Comparison of ENCODE assay signal across 17 cellular contexts in genomic region chr13:23770428-23770827, GRCh38.
DNase-seq lines count a peak whose midpoint lies in the region; ATAC-seq, FAIRE-seq and TF ChIP-seq lines count a peak whose summit lies in the region.
"Had no signal": no experiment of that assay in that cellular context is flagged by ENCODE, and none has a peak within 500 bp of the region (broad histone marks: within the 10 kb centered on the region; RNA-seq: fewer than 3 reads in every experiment).

No MANE protein-coding gene starts in this region.

- no peak overlapping the region for H3K4me2 ChIP-seq in DND-41 (ENCODE audit: insufficient read depth, low read length)
- no peak overlapping the region for H3K4me2 ChIP-seq in IMR-90 (ENCODE audit: low read depth, low read length)
- H3K4me2 ChIP-seq in H1 (ENCODE audit: insufficient read depth in 1 of 2, low read depth in 2 of 2, low read length in 2 of 2) = no peak overlapping the region
- no peak overlapping the region for H3K4me2 ChIP-seq in mesendoderm (ENCODE audit: low read length)
- H3K4me2 ChIP-seq: SK-N-SH had no signal

- TF ChIP-seq POLR2A in IMR-90 (IDR thresholded peaks at IDR 0.05; ENCODE audit: low read depth, low read length) (no peak), H1 (IDR thresholded peaks at IDR 0.05; ENCODE audit: control extremely low read depth in 1 of 2, low read depth in 2 of 2, low read length in 2 of 2) (no peak)

- no peak overlapping the region for H4K8ac ChIP-seq in IMR-90 (ENCODE audit: low read depth in 2 of 2, low read length in 2 of 2)
- H4K8ac ChIP-seq in H1 (ENCODE audit: extremely low read depth, insufficient read depth, low read length) = no peak overlapping the region
- no peak overlapping the region for H4K8ac ChIP-seq in mesendoderm (ENCODE audit: low read depth, low read length)

- intact Hi-C loops in IMR-90 (cut with micrococcal nuclease) = loop anchor here (10.0 kb wide), 1 partner anchor 196 kb away; the partner anchor contains the start of gene TNFRSF19
- intact Hi-C loops in dorsolateral prefrontal cortex (cut with DNase I) = no loop called here

- H3K27ac ChIP-seq in DND-41 (ENCODE audit: low read length) (no peak overlapping the region), IMR-90 (ENCODE audit: insufficient read depth, low read length) (no peak overlapping the region), H1 (ENCODE audit: low read depth, low read length) (no peak overlapping the region), mesendoderm (ENCODE audit: low read depth, low read length) (no peak overlapping the region), dorsolateral prefrontal cortex (no peak overlapping the region)

- BruUV-seq in IMR-90 (replicated peaks; lab: Mats Ljungman, UMichigan) = no TSS peak

- H2BK120ac ChIP-seq in IMR-90 (ENCODE audit: low read depth, low read length) = peak overlapping the region; percentile 29; the same call in 1 of the 2 replicates
- no peak overlapping the region for H2BK120ac ChIP-seq in H1 (replicated peaks; ENCODE audit: low read depth, low read length)
- no peak overlapping the region for H2BK120ac ChIP-seq in mesendoderm (ENCODE audit: low read depth, low read length)

- H3K23me2 ChIP-seq in H1 (ENCODE audit: low read depth, low read length) = no peaks in the 10 kb centered on the region

- TF ChIP-seq CTCF in DND-41 (IDR thresholded peaks at IDR 0.05; ENCODE audit: borderline replicate concordance, extremely low read depth, low read length, poor library complexity, severe bottlenecking) = peak; percentile 21
- TF ChIP-seq CTCF in IMR-90 (conservative IDR thresholded peaks at IDR 0.05; ENCODE audit: low read depth, low read length) = no peak
- TF ChIP-seq CTCF in H1 (IDR thresholded peaks at IDR 0.05; ENCODE audit: control extremely low read depth in 1 of 3, insufficient read depth in 1 of 3, low read depth in 1 of 3, low read length in 3 of 3) = peak; percentile 37 to 66 (median 57); a peak in 3 of 4 replicates
- no peak for TF ChIP-seq CTCF in dorsolateral prefrontal cortex (IDR thresholded peaks at IDR 0.05 in 54 of 56, conservative IDR thresholded peaks at IDR 0.05 in 2 of 56; ENCODE audit: low read depth in 1 of 56, partially characterized antibody in 56 of 56)

- no peak overlapping the region for H2AFZ ChIP-seq in DND-41 (ENCODE audit: low read depth, low read length)
- H2AFZ ChIP-seq in IMR-90 (replicated peaks; ENCODE audit: low read length, poor library complexity) = no peak overlapping the region
- H2AFZ ChIP-seq in H1 (ENCODE audit: low read length) = no peak overlapping the region

- H2BK5ac ChIP-seq in IMR-90 (ENCODE audit: low read depth, low read length, poor library complexity, severe bottlenecking) (no peak overlapping the region), H1 (ENCODE audit: low read depth, low read length) (no peak overlapping the region), mesendoderm (ENCODE audit: low read length) (no peak overlapping the region)

- H3K14ac ChIP-seq in IMR-90 (replicated peaks; ENCODE audit: low read depth, low read length) (no peak overlapping the region), H1 (ENCODE audit: insufficient read length) (no peak overlapping the region)

- no CpG with 5 or more reads among the region's 4 CpGs for WGBS in IMR-90 (ENCODE audit: extremely low coverage in 2 of 2, insufficient read length in 1 of 2), 2 experiments
- WGBS in H1 (ENCODE audit: extremely low coverage in 1 of 2, insufficient coverage in 1 of 2, insufficient read length in 1 of 2, insufficient replicate concordance in 2 of 2, low coverage in 1 of 2, low lambda C conversion rate in 2 of 2, missing lambda C conversion rate in 1 of 2), 2 experiments = 74% methylated on average over 2 of the region's 4 CpGs; no CpG with 5 or more reads in 1 of the 2 experiments
- WGBS in mesendoderm (ENCODE audit: extremely low coverage, insufficient coverage, low lambda C conversion rate) = no CpG with 5 or more reads among the region's 4 CpGs

- H3K18ac ChIP-seq in IMR-90 (ENCODE audit: low read depth, low read length) (peak overlapping the region; percentile 15; the same call in 1 of the 2 replicates), H1 (ENCODE audit: extremely low read depth, low read length) (no peak overlapping the region), mesendoderm (ENCODE audit: low read length) (no peak overlapping the region)

- H3K27me3 ChIP-seq in DND-41 (ENCODE audit: insufficient read depth, low read length, poor library complexity) = no peaks in the 10 kb centered on the region
- H3K27me3 ChIP-seq in IMR-90 (ENCODE audit: control insufficient read depth, insufficient read depth, low read length) = no peaks in the 10 kb centered on the region
- no peaks in the 10 kb centered on the region for H3K27me3 ChIP-seq in H1 (replicated peaks in 1 of 4; ENCODE audit: control insufficient read depth in 3 of 4, extremely low read depth in 1 of 4, insufficient read depth in 3 of 4, low read length in 3 of 4)
- H3K27me3 ChIP-seq in mesendoderm (ENCODE audit: insufficient read depth, low read length, poor library complexity) = no peaks in the 10 kb centered on the region
- no peaks in the 10 kb centered on the region for H3K27me3 ChIP-seq in dorsolateral prefrontal cortex

- H4K5ac ChIP-seq in IMR-90 (ENCODE audit: low read depth, low read length) (peak overlapping the region; percentile 20; the same call in 1 of the 2 replicates), H1 (ENCODE audit: insufficient read length, low read depth, low read length) (no peak overlapping the region), mesendoderm (ENCODE audit: low read length) (no peak overlapping the region)

- no peak overlapping the region for H3K56ac ChIP-seq in IMR-90 (ENCODE audit: extremely low read depth, insufficient read depth, low read length)
- H3K56ac ChIP-seq in H1 (replicated peaks; ENCODE audit: insufficient read length, low read depth, low read length) = no peak overlapping the region
- H3K56ac ChIP-seq in mesendoderm (ENCODE audit: low read length) = no peak overlapping the region

- no peak overlapping the region for H3K4me3 ChIP-seq in DND-41 (ENCODE audit: low read depth in 1 of 2, low read length in 2 of 2)
- no peak overlapping the region for H3K4me3 ChIP-seq in IMR-90 (ENCODE audit: insufficient read depth, low read depth, low read length)
- H3K4me3 ChIP-seq in H1 (ENCODE audit: extremely low read depth in 1 of 4, insufficient read depth in 2 of 4, low read depth in 3 of 4, low read length in 4 of 4) = no peak overlapping the region
- no peak overlapping the region for H3K4me3 ChIP-seq in mesendoderm (ENCODE audit: low read length)
- H3K4me3 ChIP-seq in dorsolateral prefrontal cortex = no peak overlapping the region

- H3K23ac ChIP-seq in IMR-90 (ENCODE audit: low read depth, low read length) (no peak overlapping the region), H1 (ENCODE audit: insufficient read length) (no peak overlapping the region), mesendoderm (ENCODE audit: low read length) (no peak overlapping the region)

- ATAC-seq in DND-41 (ENCODE audit: insufficient read depth, low read depth) (no peak), IMR-90 (ENCODE audit: low read depth) (no peak)

- H3K4me1 ChIP-seq in DND-41 (ENCODE audit: insufficient read depth, low read length) (no peaks in the 10 kb centered on the region), IMR-90 (ENCODE audit: control insufficient read depth, insufficient read depth, low read length) (peaks cover 13% of the 10 kb centered on the region), H1 (replicated peaks in 1 of 4; ENCODE audit: control insufficient read depth in 3 of 4, insufficient read depth in 4 of 4, low read length in 3 of 4) (no peaks in the 10 kb centered on the region), mesendoderm (ENCODE audit: control insufficient read depth, low read depth, low read length) (no peaks in the 10 kb centered on the region)

- no peaks in the 10 kb centered on the region for H3K36me3 ChIP-seq in DND-41 (ENCODE audit: insufficient read depth, low read length)
- no peaks in the 10 kb centered on the region for H3K36me3 ChIP-seq in IMR-90 (ENCODE audit: control insufficient read depth, insufficient read depth, low read length)
- H3K36me3 ChIP-seq in H1 (ENCODE audit: control insufficient read depth in 2 of 4, insufficient read depth in 4 of 4, low read length in 3 of 4) = no peaks in the 10 kb centered on the region
- H3K36me3 ChIP-seq in mesendoderm (ENCODE audit: control insufficient read depth, insufficient read depth, low read length) = no peaks in the 10 kb centered on the region

- no peaks in the 10 kb centered on the region for H3K9me3 ChIP-seq in DND-41 (ENCODE audit: insufficient read depth, low read length, severe bottlenecking)
- no peaks in the 10 kb centered on the region for H3K9me3 ChIP-seq in IMR-90 (ENCODE audit: control insufficient read depth, insufficient read depth, low read length)
- no peaks in the 10 kb centered on the region for H3K9me3 ChIP-seq in H1 (ENCODE audit: insufficient read depth in 2 of 2, low read depth in 1 of 2, low read length in 1 of 2)
- H3K9me3 ChIP-seq: SK-N-SH had no signal

- H2AK9ac ChIP-seq in IMR-90 (replicated peaks; ENCODE audit: low read depth, low read length, poor library complexity) = no peak overlapping the region

- TF ChIP-seq EP300 in H1 (IDR thresholded peaks at IDR 0.05; ENCODE audit: borderline replicate concordance in 1 of 2, low read depth in 2 of 2, low read length in 2 of 2) = no peak

- no peak for FAIRE-seq in H1 (lab: Jason Lieb, UNC)
- FAIRE-seq: A204.1, H54 had no signal

- H3K79me2 ChIP-seq in DND-41 (ENCODE audit: insufficient read depth, low read length) = no peaks in the 10 kb centered on the region
- no peaks in the 10 kb centered on the region for H3K79me2 ChIP-seq in H1 (ENCODE audit: control insufficient read depth in 1 of 2, insufficient read depth in 2 of 2, low read length in 2 of 2)
- H3K79me2 ChIP-seq in mesendoderm (ENCODE audit: control insufficient read depth, insufficient read depth, low read length) = no peaks in the 10 kb centered on the region

- H2BK15ac ChIP-seq in IMR-90 (ENCODE audit: low read depth, low read length) (no peak overlapping the region; the same call in 2 of the 3 replicates), H1 (ENCODE audit: low read length) (peak overlapping the region; percentile 40; the same call in 1 of the 2 replicates), mesendoderm (replicated peaks; ENCODE audit: low read depth) (no peak overlapping the region)

- dilution Hi-C loops in IMR-90 (cut with HindIII; ENCODE audit: low sequenced_read_pairs, unreplicated experiment) = no loop called here

- H4K20me1 ChIP-seq in DND-41 (ENCODE audit: insufficient read depth, low read length) = no peaks in the 10 kb centered on the region
- H4K20me1 ChIP-seq in IMR-90 (ENCODE audit: insufficient read depth, low read length) = no peaks in the 10 kb centered on the region
- no peaks in the 10 kb centered on the region for H4K20me1 ChIP-seq in H1 (replicated peaks in 1 of 2; ENCODE audit: control insufficient read depth in 1 of 2, insufficient read depth in 2 of 2, low read length in 2 of 2)

- H3K4ac ChIP-seq in IMR-90 (ENCODE audit: low read depth, low read length) (peak overlapping the region; percentile 79; the same call in 1 of the 2 replicates), H1 (replicated peaks; ENCODE audit: insufficient read length, low read depth, low read length) (no peak overlapping the region), mesendoderm (ENCODE audit: low read depth, low read length) (no peak overlapping the region)

- peak overlapping the region; percentile 21; the same call in 1 of the 2 replicates for H2BK20ac ChIP-seq in IMR-90 (ENCODE audit: low read depth, low read length)
- no peak overlapping the region for H2BK20ac ChIP-seq in H1 (ENCODE audit: low read length)

- POLR2A ChIA-PET in IMR-90 (lab: Charles Lee; ENCODE audit: unreplicated experiment) = no interaction called here
- POLR2A ChIA-PET in H1 (lab: Charles Lee; ENCODE audit: partially characterized antibody) = no interaction called here

- H2AK5ac ChIP-seq in IMR-90 (ENCODE audit: low read depth, low read length) (no peak overlapping the region; the same call in 1 of the 2 replicates), H1 (ENCODE audit: low read depth, low read length) (0 out of 2 replicates have a peak overlapping the region, but pooled peaks have one; percentile 39), mesendoderm (ENCODE audit: low read length) (no peak overlapping the region)

- H2BK12ac ChIP-seq in H1 (ENCODE audit: low read depth, low read length) = no peak overlapping the region

- in situ Hi-C loops in IMR-90 (cut with MboI; ENCODE audit: low sequenced_read_pairs) = no loop called here

- TF ChIP-seq RAD21 in IMR-90 (IDR thresholded peaks at IDR 0.05; ENCODE audit: low read length) (no peak), H1 (IDR thresholded peaks at IDR 0.05 in 1 of 2, conservative IDR thresholded peaks at IDR 0.05 in 1 of 2; ENCODE audit: low read depth in 2 of 2, low read length in 2 of 2) (peak; percentile 39 to 55)

- H3K79me1 ChIP-seq in IMR-90 (ENCODE audit: low read depth in 1 of 2, low read length in 2 of 2) (peaks cover 0 to 5% of the 10 kb centered on the region in 2 experiments; a peak in 1 of 4 replicates), H1 (ENCODE audit: low read depth, low read length) (no peaks in the 10 kb centered on the region), mesendoderm (ENCODE audit: low read length) (no peaks in the 10 kb centered on the region)

- H4K91ac ChIP-seq in IMR-90 (ENCODE audit: insufficient read depth, low read depth, low read length) = peak overlapping the region; percentile 20
- no peak overlapping the region for H4K91ac ChIP-seq in H1 (replicated peaks; ENCODE audit: insufficient read length, low read length)

- H3K9ac ChIP-seq in DND-41 (ENCODE audit: low read depth, low read length) (no peak overlapping the region), IMR-90 (ENCODE audit: low read depth, low read length) (no peak overlapping the region), H1 (replicated peaks in 1 of 4; ENCODE audit: extremely low read depth in 1 of 4, low read depth in 3 of 4, low read length in 3 of 4) (no peak overlapping the region; a peak in 1 of 7 replicates), mesendoderm (ENCODE audit: low read length) (no peak overlapping the region)
- H3K9ac ChIP-seq: SK-N-SH had no signal

- peaks cover 11% of the 10 kb centered on the region for H3K9me1 ChIP-seq in IMR-90 (ENCODE audit: insufficient read depth, low read length)

- CTCF ChIA-PET in IMR-90 (lab: Yijun Ruan, JAX) (no interaction called here), H1 (lab: Charles Lee; ENCODE audit: partially characterized antibody) (interaction anchor here (0.9 to 3.5 kb wide), 4 partner anchors 9 to 104 kb away, joined by 3 to 10 read pairs (median 4); no protein-coding TSS in a partner anchor)

- DNase-seq in DND-41 (no peak), IMR-90 (no peak), H1 (ENCODE audit: low read depth in 1 of 2, low spot score in 2 of 2) (peak in 1 of 2 experiments; percentile 55), mesendoderm (peak; percentile 48), dorsolateral prefrontal cortex (no peak), DMS53 (lab: John Stamatoyannopoulos, UW) (no peak)
- no peak for DNase-seq in activated T-cell treated with anti-CD3 and anti-CD28 coated beads, Interleukin-2, amount 50 U/mL, for 1 hour
- no peak for DNase-seq in activated effector memory CD4-positive, alpha-beta T cell treated with anti-CD3 and anti-CD28 coated beads, Interleukin-2, amount 50 U/mL, for 16 hours
- DNase-seq: COR-L47, GF-D8, NCI-H1417 treated with DMSO at 0.1 percent for 48 hours, NCI-H2029, NCI-H524, Right ventricle myocardium superior, SK-N-SH had no signal

Comparison
In these comparisons a context has a peak if more than half of its experiments do, and no peak if none do; other contexts are left out.
1. CTCF ChIP-seq: peak in DND-41 (single experiment) and H1 (3 of 3); none in IMR-90 (single experiment) and dorsolateral prefrontal cortex (0 of 56).